In the genomic region with DNA sequence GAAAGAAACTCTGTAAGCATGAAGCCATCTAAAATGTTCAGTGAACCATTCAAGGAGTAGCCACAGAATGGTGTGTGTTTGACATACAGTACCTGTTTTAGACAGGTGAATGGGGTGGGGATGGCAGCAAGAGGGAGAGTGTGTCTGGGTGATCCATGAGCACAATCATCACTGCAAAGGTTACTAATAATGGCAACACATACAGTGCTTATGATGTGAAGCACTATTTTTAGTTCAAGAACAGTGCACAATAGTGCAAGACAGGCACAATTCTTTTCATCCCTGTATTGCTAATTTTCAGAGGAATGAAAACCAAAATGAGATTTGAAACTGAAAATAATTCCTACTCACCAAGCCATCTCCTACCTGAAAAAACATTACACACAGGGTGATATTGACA, we compare ENCODE assay signal across 20 cellular contexts.
"Had no signal": no experiment of that assay in that cellular context is flagged by ENCODE, and none has a peak within 500 bp of the region (broad histone marks: within the 10 kb centered on the region; RNA-seq: fewer than 3 reads in every experiment).

No MANE protein-coding gene starts in this region.

- H3K9me3 ChIP-seq: gastroesophageal sphincter, lower lobe of right lung, thoracic aorta had no signal

- ATAC-seq: gastroesophageal sphincter; lower lobe of right lung; naive thymus-derived CD8-positive, alpha-beta T cell; sciatic nerve; stimulated activated effector memory CD8-positive, alpha-beta T cell treated with anti-CD3 and anti-CD28 coated beads, Interleukin-12 subunit alpha, Interleukin-12 subunit beta, amount 100 ng/mL, for 72 hours had no signal

- H3K4me1 ChIP-seq: gastroesophageal sphincter, lower lobe of right lung had no signal

- H3K9me3 Mint-ChIP-seq: activated naive CD4-positive, alpha-beta T cell treated with anti-CD3 and anti-CD28 coated beads, Interleukin-2, amount 10 ng/mL, durations not matched to agents 7 days and 5 days; naive thymus-derived CD8-positive, alpha-beta T cell; stimulated activated effector memory CD8-positive, alpha-beta T cell treated with anti-CD3 and anti-CD28 coated beads, Interleukin-12 subunit alpha, Interleukin-12 subunit beta, amount 100 ng/mL, for 72 hours; stimulated activated naive CD8-positive, alpha-beta T cell treated with anti-CD3 and anti-CD28 coated beads, Interleukin-15, Interleukin-2, amounts not matched to agents 100 ng/mL and 50 ng/mL, for 24 hours had no signal

- DNase-seq: activated CD4-positive, alpha-beta T cell treated with anti-CD3 and anti-CD28 coated beads for 4 hours; activated CD4-positive, alpha-beta T cell treated with anti-CD3 and anti-CD28 coated beads, Interleukin-2, amount 50 U/mL, for 48 hours; activated CD8-positive, alpha-beta memory T cell treated with anti-CD3 and anti-CD28 coated beads for 24 hours; activated gamma-delta T cell; activated naive CD4-positive, alpha-beta T cell treated with anti-CD3 and anti-CD28 coated beads, Interleukin-2, amount 10 ng/mL, durations not matched to agents 7 days and 5 days; amniotic stem cell; central memory CD4-positive, alpha-beta T cell; head of caudate nucleus; lower lobe of right lung; mesenchymal stem cell; naive thymus-derived CD8-positive, alpha-beta T cell; stimulated activated CD4-positive, alpha-beta T cell treated with anti-CD3 and anti-CD28 coated beads, Interleukin-4, amount 100 ng/mL, for 24 hours; T-helper 2 cell; trophoblast cell had no signal

- H3K36me3 ChIP-seq: lower lobe of right lung, thoracic aorta had no signal

- H3K27ac ChIP-seq: gastroesophageal sphincter, lower lobe of right lung, skin epidermis, thoracic aorta had no signal

- H3K27me3 ChIP-seq: gastroesophageal sphincter had no signal

- H3K4me1 Mint-ChIP-seq: activated naive CD4-positive, alpha-beta T cell treated with anti-CD3 and anti-CD28 coated beads, Interleukin-2, amount 10 ng/mL, durations not matched to agents 7 days and 5 days had no signal

- H3K4me3 Mint-ChIP-seq: activated naive CD4-positive, alpha-beta T cell treated with anti-CD3 and anti-CD28 coated beads, Interleukin-2, amount 10 ng/mL, durations not matched to agents 7 days and 5 days; naive thymus-derived CD8-positive, alpha-beta T cell; stimulated activated effector memory CD8-positive, alpha-beta T cell treated with anti-CD3 and anti-CD28 coated beads, Interleukin-12 subunit alpha, Interleukin-12 subunit beta, amount 100 ng/mL, for 72 hours; stimulated activated naive CD8-positive, alpha-beta T cell treated with anti-CD3 and anti-CD28 coated beads, Interleukin-15, Interleukin-2, amounts not matched to agents 100 ng/mL and 50 ng/mL, for 24 hours had no signal

- H3K27me3 Mint-ChIP-seq: activated naive CD4-positive, alpha-beta T cell treated with anti-CD3 and anti-CD28 coated beads, Interleukin-2, amount 10 ng/mL, durations not matched to agents 7 days and 5 days; naive thymus-derived CD8-positive, alpha-beta T cell; stimulated activated naive CD8-positive, alpha-beta T cell treated with anti-CD3 and anti-CD28 coated beads, Interleukin-15, Interleukin-2, amounts not matched to agents 100 ng/mL and 50 ng/mL, for 24 hours had no signal

- H3K36me3 Mint-ChIP-seq: activated naive CD4-positive, alpha-beta T cell treated with anti-CD3 and anti-CD28 coated beads, Interleukin-2, amount 10 ng/mL, durations not matched to agents 7 days and 5 days; stimulated activated effector memory CD8-positive, alpha-beta T cell treated with anti-CD3 and anti-CD28 coated beads, Interleukin-12 subunit alpha, Interleukin-12 subunit beta, amount 100 ng/mL, for 72 hours had no signal

- H3K27ac Mint-ChIP-seq: activated naive CD4-positive, alpha-beta T cell treated with anti-CD3 and anti-CD28 coated beads, Interleukin-2, amount 10 ng/mL, durations not matched to agents 7 days and 5 days; naive thymus-derived CD8-positive, alpha-beta T cell; stimulated activated naive CD8-positive, alpha-beta T cell treated with anti-CD3 and anti-CD28 coated beads, Interleukin-15, Interleukin-2, amounts not matched to agents 100 ng/mL and 50 ng/mL, for 24 hours had no signal

- H3K4me3 ChIP-seq: gastroesophageal sphincter, lower lobe of right lung, skin epidermis, thoracic aorta had no signal
